8 cellular contexts compared by ENCODE assay signal in the genomic region with DNA sequence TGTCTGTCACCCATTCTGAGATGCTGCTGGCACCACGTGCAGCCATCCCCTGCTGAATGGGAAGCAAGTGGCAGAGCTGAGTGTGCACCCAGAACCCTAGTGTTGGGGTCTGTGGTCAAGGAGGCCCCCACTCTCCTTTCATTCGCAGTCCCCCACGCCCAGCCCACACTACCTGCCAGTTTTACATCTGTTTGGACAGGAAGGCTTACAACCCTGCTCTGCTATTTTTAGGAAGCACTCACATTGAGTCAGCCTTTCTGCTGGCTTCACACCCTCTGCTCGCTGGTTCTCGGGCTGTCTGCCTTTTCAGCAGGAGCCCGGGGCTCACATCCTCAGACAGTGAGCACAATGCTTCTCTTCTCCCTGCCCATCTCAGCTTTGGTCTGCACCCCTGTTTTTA. TPM values are rescaled to one million over a fixed set of nuclear protein-coding genes. Genes with fewer than 3 reads are reported as not detected.
DNase-seq lines count a peak whose midpoint lies in the region; ATAC-seq and TF ChIP-seq lines count a peak whose summit lies in the region.

No MANE protein-coding gene starts in this region.

- H3K9ac ChIP-seq in SK-N-MC (ENCODE audit: insufficient read length): peak overlapping the region; percentile 49

- 24 to 42% (median 27%) methylated on average over 6 of the region's 6 CpGs for WGBS in psoas muscle, 3 donors

- intact Hi-C loops in psoas muscle (cut with DNase I): no loop called here

- DNase-seq in NOMO-1 (lab: John Stamatoyannopoulos, UW; ENCODE audit: unreplicated experiment in 2 of 2) (peak; percentile 14 to 19), NOMO-1 treated with dmso at 0.1 percent for 144 hours (lab: John Stamatoyannopoulos, UW; ENCODE audit: unreplicated experiment) (no peak), SK-N-MC (ENCODE audit: low read depth, low spot score) (no peak), psoas muscle (no peak), amniotic stem cell (lab: John Stamatoyannopoulos, UW) (no peak), DMS114 treated with DMSO at 0.1 percent for 48 hours (lab: John Stamatoyannopoulos, UW; ENCODE audit: unreplicated experiment) (no peak), NCI-H2171 treated with DMSO at 0.1 percent for 48 hours (lab: John Stamatoyannopoulos, UW) (no peak)

- H3K36me3 ChIP-seq in SK-N-MC (ENCODE audit: insufficient read depth, low read length): no peaks in the 10 kb centered on the region
- H3K36me3 ChIP-seq in psoas muscle (ENCODE audit: insufficient read depth in 1 of 2, low read depth in 1 of 2): no peaks in the 10 kb centered on the region

- H3K4me1 ChIP-seq in psoas muscle: peaks cover 13% of the 10 kb centered on the region

- ATAC-seq in HG02642 (IDR thresholded peaks at IDR 0.05; ENCODE audit: poor library complexity, unreplicated experiment) (peak; percentile 66), psoas muscle (peak; percentile 79 to 89 (median 84))

- H3K27me3 ChIP-seq in psoas muscle (ENCODE audit: insufficient read depth in 3 of 3, low read length in 2 of 3): no peaks in the 10 kb centered on the region

- TF ChIP-seq CTCF in psoas muscle (IDR thresholded peaks at IDR 0.05): no peak

- no peak overlapping the region for H3K27ac ChIP-seq in SK-N-MC
- no peak overlapping the region for H3K27ac ChIP-seq in psoas muscle

- H3K9me3 ChIP-seq in SK-N-MC (ENCODE audit: low read depth, low read length) (no peaks in the 10 kb centered on the region), psoas muscle (no peaks in the 10 kb centered on the region)

- H3K4me3 ChIP-seq in SK-N-MC (no peak overlapping the region), psoas muscle (no peak overlapping the region)

RNA-seq across cellular contexts. Expression of a gene that starts 10.7 kb away (rescaled TPM):
- 10 to 100 TPM; 12.1 to 15.2 (median 12.9) TPM for total RNA-seq in psoas muscle
- 1 to 10 TPM; 9.2 to 10.0 (median 9.5) TPM for polyA plus RNA-seq in psoas muscle

RNA-seq across cellular contexts. Expression of a gene that starts 41.0 kb away (rescaled TPM):
- total RNA-seq in psoas muscle: 1 to 10 TPM; 4.6 to 8.2 (median 7.1) TPM
- 1 to 10 TPM; 3.3 to 7.6 (median 4.2) TPM for polyA plus RNA-seq in psoas muscle

Comparison
In these comparisons a context has a peak if more than half of its experiments do, and no peak if none do; other contexts are left out.
1. DNase-seq: peak in NOMO-1 (2 of 2); none in NOMO-1 treated with dmso at 0.1 percent for 144 hours (single experiment), SK-N-MC (single experiment), psoas muscle (0 of 2), amniotic stem cell (single experiment), DMS114 treated with DMSO at 0.1 percent for 48 hours (single experiment) and NCI-H2171 treated with DMSO at 0.1 percent for 48 hours (single experiment).